Comparison of ENCODE assay signal across 10 cellular contexts in genomic region chr20:59159091-59159821, GRCh38. TPM values are rescaled to one million over a fixed set of nuclear protein-coding genes. Genes with fewer than 3 reads are reported as not detected.
DNase-seq lines count a peak whose midpoint lies in the region; ATAC-seq, FAIRE-seq and TF ChIP-seq lines count a peak whose summit lies in the region.
"Had no signal": no experiment of that assay in that cellular context is flagged by ENCODE, and none has a peak within 500 bp of the region (broad histone marks: within the 10 kb centered on the region; RNA-seq: fewer than 3 reads in every experiment).

No MANE protein-coding gene starts in this region.

- no peak for TF ChIP-seq EP300 in sigmoid colon (IDR thresholded peaks at IDR 0.05)

- peak; percentile 69 to 80 for ATAC-seq in CD4-positive, CD25-positive, alpha-beta regulatory T cell (ENCODE audit: low read depth in 2 of 2)
- peak; percentile 94 to 97 for ATAC-seq in natural killer cell treated with Interleukin-12 subunit alpha and Interleukin-12 subunit beta and Interleukin-15 and Interleukin-18, amount 100 ng/mL, for 72 hours
- no peak for ATAC-seq in HG03439 (IDR thresholded peaks at IDR 0.05; ENCODE audit: unreplicated experiment)
- ATAC-seq in Right ventricle myocardium inferior = no peak
- ATAC-seq in pancreas = no peak

- H3K36me3 ChIP-seq in CD4-positive, CD25-positive, alpha-beta regulatory T cell (ENCODE audit: control insufficient read depth, insufficient read depth, low read length) = no peaks in the 10 kb centered on the region
- no peaks in the 10 kb centered on the region for H3K36me3 ChIP-seq in pancreas
- no peaks in the 10 kb centered on the region for H3K36me3 ChIP-seq in sigmoid colon

- DNase-seq in CD4-positive, CD25-positive, alpha-beta regulatory T cell = peak; percentile 59 to 80 (median 70)
- DNase-seq in T follicular helper cell (ENCODE audit: low read depth) (peak; percentile 75), activated gamma-delta T cell (lab: John Stamatoyannopoulos, UW) (peak; percentile 41), Right ventricle myocardium inferior (ENCODE audit: missing footprints) (no peak), pancreas (no peak), sigmoid colon (no peak)
- peak; percentile 83 for DNase-seq in natural killer cell treated with Interleukin-12 subunit alpha and Interleukin-12 subunit beta and Interleukin-15 and Interleukin-18, amount 100 ng/mL, for 72 hours (ENCODE audit: low spot score)

- H3K4me1 Mint-ChIP-seq in CD4-positive, CD25-positive, alpha-beta regulatory T cell = peaks cover 48 to 94% (median 79%) of the 10 kb centered on the region in 4 donors
- H3K4me1 Mint-ChIP-seq in natural killer cell treated with Interleukin-12 subunit alpha and Interleukin-12 subunit beta and Interleukin-15 and Interleukin-18, amount 100 ng/mL, for 72 hours (ENCODE audit: low read depth in 2 of 2) = peaks cover 57 to 60% of the 10 kb centered on the region in 2 donors

- H3K27ac ChIP-seq in CD4-positive, CD25-positive, alpha-beta regulatory T cell (ENCODE audit: insufficient read depth, low read length, poor library complexity, severe bottlenecking) = peak overlapping the region; percentile 99
- H3K27ac ChIP-seq in pancreas (no peak overlapping the region), sigmoid colon (no peak overlapping the region)
- H3K27ac ChIP-seq: C4-2B had no signal

- H3K4me3 ChIP-seq in CD4-positive, CD25-positive, alpha-beta regulatory T cell (ENCODE audit: low read depth, low read length) = peak overlapping the region; percentile 87
- H3K4me3 ChIP-seq in pancreas (no peak overlapping the region), sigmoid colon (no peak overlapping the region)
- H3K4me3 ChIP-seq: lung had no signal

- peak overlapping the region; percentile 85 to 99 (median 92) for H3K4me3 Mint-ChIP-seq in CD4-positive, CD25-positive, alpha-beta regulatory T cell
- peak overlapping the region; percentile 91 for H3K4me3 Mint-ChIP-seq in natural killer cell treated with Interleukin-12 subunit alpha and Interleukin-12 subunit beta and Interleukin-15 and Interleukin-18, amount 100 ng/mL, for 72 hours

- intact Hi-C loops in Right ventricle myocardium inferior (cut with DNase I) (no loop called here), pancreas (cut with DNase I) (no loop called here), sigmoid colon (cut with DNase I) (no loop called here)

- peaks cover 26% of the 10 kb centered on the region for H3K36me3 Mint-ChIP-seq in CD4-positive, CD25-positive, alpha-beta regulatory T cell
- H3K36me3 Mint-ChIP-seq in natural killer cell treated with Interleukin-12 subunit alpha and Interleukin-12 subunit beta and Interleukin-15 and Interleukin-18, amount 100 ng/mL, for 72 hours = no peaks in the 10 kb centered on the region

- 60 to 71% methylated on average over 12 of the region's 12 CpGs for WGBS in pancreas, 2 donors
- 55 to 64% methylated on average over 12 of the region's 12 CpGs for WGBS in sigmoid colon, 2 donors

- no peaks in the 10 kb centered on the region for H3K27me3 ChIP-seq in CD4-positive, CD25-positive, alpha-beta regulatory T cell (ENCODE audit: control insufficient read depth, insufficient read depth, low read length)
- H3K27me3 ChIP-seq in pancreas (no peaks in the 10 kb centered on the region), sigmoid colon (no peaks in the 10 kb centered on the region)

- TF ChIP-seq CTCF in pancreas (IDR thresholded peaks at IDR 0.05) (no peak), sigmoid colon (IDR thresholded peaks at IDR 0.05) (no peak)

- FAIRE-seq in pancreas (lab: Jason Lieb, UNC) = no peak

- no peaks in the 10 kb centered on the region for H3K9me3 ChIP-seq in CD4-positive, CD25-positive, alpha-beta regulatory T cell (ENCODE audit: control insufficient read depth in 2 of 2, low read length in 2 of 2)
- no peaks in the 10 kb centered on the region for H3K9me3 ChIP-seq in pancreas
- H3K9me3 ChIP-seq in sigmoid colon = no peaks in the 10 kb centered on the region

- H3K9me3 Mint-ChIP-seq in CD4-positive, CD25-positive, alpha-beta regulatory T cell = no peaks in the 10 kb centered on the region
- no peaks in the 10 kb centered on the region for H3K9me3 Mint-ChIP-seq in natural killer cell treated with Interleukin-12 subunit alpha and Interleukin-12 subunit beta and Interleukin-15 and Interleukin-18, amount 100 ng/mL, for 72 hours

- no peak for TF ChIP-seq POLR2A in sigmoid colon (IDR thresholded peaks at IDR 0.05)

- peak overlapping the region; percentile 95 to 100 (median 100) for H3K27ac Mint-ChIP-seq in CD4-positive, CD25-positive, alpha-beta regulatory T cell
- peak overlapping the region; percentile 97 to 99 for H3K27ac Mint-ChIP-seq in natural killer cell treated with Interleukin-12 subunit alpha and Interleukin-12 subunit beta and Interleukin-15 and Interleukin-18, amount 100 ng/mL, for 72 hours

- no peaks in the 10 kb centered on the region for H3K27me3 Mint-ChIP-seq in CD4-positive, CD25-positive, alpha-beta regulatory T cell
- H3K27me3 Mint-ChIP-seq in natural killer cell treated with Interleukin-12 subunit alpha and Interleukin-12 subunit beta and Interleukin-15 and Interleukin-18, amount 100 ng/mL, for 72 hours = peaks cover 8% of the 10 kb centered on the region in 2 donors

- peaks cover 98% of the 10 kb centered on the region for H3K4me1 ChIP-seq in CD4-positive, CD25-positive, alpha-beta regulatory T cell (ENCODE audit: control insufficient read depth, insufficient read depth, low read length, poor library complexity, severe bottlenecking)
- H3K4me1 ChIP-seq in pancreas (no peaks in the 10 kb centered on the region), sigmoid colon (no peaks in the 10 kb centered on the region)

RNA-seq across cellular contexts. Expression of gene ZNF831, which starts 4.4 kb away (rescaled TPM):
- 90.3 TPM for total RNA-seq in CD4-positive, CD25-positive, alpha-beta regulatory T cell
- polyA plus RNA-seq in CD4-positive, CD25-positive, alpha-beta regulatory T cell = 10 to 100 TPM; 15.9 to 22.1 (median 17.6) TPM
- 1 to 10 TPM; 3.3 to 5.7 TPM for total RNA-seq in natural killer cell treated with Interleukin-12 subunit alpha and Interleukin-12 subunit beta and Interleukin-15 and Interleukin-18, amount 100 ng/mL, for 72 hours
- 0.11 TPM for total RNA-seq in Right ventricle myocardium inferior
- under 1 TPM; 0.04 to 0.23 (median 0.13) TPM for total RNA-seq in pancreas
- under 1 TPM; 0.16 to 0.19 TPM for polyA plus RNA-seq in pancreas
- total RNA-seq in sigmoid colon = 1 to 10 TPM in 1 of 4 donors, under 1 TPM in 3; 0.27 to 1.8 (median 0.50) TPM
- polyA plus RNA-seq in sigmoid colon = 1 to 10 TPM in 1 of 3 donors, under 1 TPM in 1, not detected in 1; under 0.01 to 4.4 TPM

Comparison
In these comparisons a context has a peak if more than half of its experiments do, and no peak if none do; other contexts are left out.
1. ATAC-seq: peak in CD4-positive, CD25-positive, alpha-beta regulatory T cell (2 of 2) and natural killer cell treated with Interleukin-12 subunit alpha and Interleukin-12 subunit beta and Interleukin-15 and Interleukin-18, amount 100 ng/mL, for 72 hours (2 of 2); none in HG03439 (single experiment), Right ventricle myocardium inferior (single experiment) and pancreas (0 of 4).
2. DNase-seq: peak in CD4-positive, CD25-positive, alpha-beta regulatory T cell (3 of 3), T follicular helper cell (single experiment), activated gamma-delta T cell (single experiment) and natural killer cell treated with Interleukin-12 subunit alpha and Interleukin-12 subunit beta and Interleukin-15 and Interleukin-18, amount 100 ng/mL, for 72 hours (single experiment); none in Right ventricle myocardium inferior (single experiment), pancreas (0 of 6) and sigmoid colon (single experiment).
3. RNA of gene ZNF831, which starts 4.4 kb away (total RNA-seq): 90.3 TPM in CD4-positive, CD25-positive, alpha-beta regulatory T cell (single experiment); 3.3 to 5.7 TPM in natural killer cell treated with Interleukin-12 subunit alpha and Interleukin-12 subunit beta and Interleukin-15 and Interleukin-18, amount 100 ng/mL, for 72 hours, 0.27 to 1.8 TPM in sigmoid colon, 0.04 to 0.23 TPM in pancreas and 0.11 TPM in Right ventricle myocardium inferior (single experiment); every median in the first group is over 10 times any median in the second.